Comparison of ENCODE assay signal across 9 cellular contexts in genomic region chr3:117399311-117400068, GRCh38.
A peak's percentile ranks its signal among the peaks of the same experiment; 100 is the strongest.
DNase-seq lines count a peak whose midpoint lies in the region; ATAC-seq and TF ChIP-seq lines count a peak whose summit lies in the region.
"Had no signal": no experiment of that assay in that cellular context is flagged by ENCODE, and none has a peak within 500 bp of the region (broad histone marks: within the 10 kb centered on the region; RNA-seq: fewer than 3 reads in every experiment).

No MANE protein-coding gene starts in this region.

- H3K14ac ChIP-seq in IMR-90 (replicated peaks; ENCODE audit: low read depth, low read length): no peak overlapping the region; the same call in 1 of the 2 replicates

- no peaks in the 10 kb centered on the region for H3K79me1 ChIP-seq in IMR-90 (ENCODE audit: low read depth in 1 of 2, low read length in 2 of 2)

- H2BK15ac ChIP-seq in IMR-90 (ENCODE audit: low read depth, low read length): no peak overlapping the region; the same call in 2 of the 3 replicates

- H3K9me1 ChIP-seq in IMR-90 (ENCODE audit: insufficient read depth, low read length): no peaks in the 10 kb centered on the region

- intact Hi-C loops in IMR-90 (cut with micrococcal nuclease): no loop called here

- no peak overlapping the region for H2BK5ac ChIP-seq in IMR-90 (ENCODE audit: low read depth, low read length, poor library complexity, severe bottlenecking)

- dilution Hi-C loops in IMR-90 (cut with HindIII; ENCODE audit: low sequenced_read_pairs, unreplicated experiment): no loop called here

- no peaks in the 10 kb centered on the region for H3K27me3 ChIP-seq in IMR-90 (ENCODE audit: control insufficient read depth, insufficient read depth, low read length)
- H3K27me3 ChIP-seq in adipocyte (replicated peaks; ENCODE audit: control insufficient read depth, insufficient read depth, low read length): no peaks in the 10 kb centered on the region
- peaks cover 61% of the 10 kb centered on the region for H3K27me3 ChIP-seq in iPS-20b (ENCODE audit: insufficient read depth, low read length)
- H3K27me3 ChIP-seq: right atrium auricular region had no signal

- H3K4me3 ChIP-seq in IMR-90 (ENCODE audit: insufficient read depth, low read depth, low read length): peak overlapping the region; percentile 32
- H3K4me3 ChIP-seq in adipocyte (ENCODE audit: low read length): peak overlapping the region; percentile 73
- peak overlapping the region; percentile 52; the same call in 1 of the 2 replicates for H3K4me3 ChIP-seq in iPS-20b (ENCODE audit: low read length)
- H3K4me3 ChIP-seq: right atrium auricular region had no signal

- H3K9ac ChIP-seq in IMR-90 (ENCODE audit: low read depth, low read length) (no peak overlapping the region; the same call in 1 of the 2 replicates), adipocyte (ENCODE audit: low read length) (peak overlapping the region; percentile 64), iPS-20b (ENCODE audit: low read depth, low read length) (peak overlapping the region; percentile 26; the same call in 1 of the 2 replicates)

- no peaks in the 10 kb centered on the region for H3K9me3 ChIP-seq in IMR-90 (ENCODE audit: control insufficient read depth, insufficient read depth, low read length)
- no peaks in the 10 kb centered on the region for H3K9me3 ChIP-seq in adipocyte (ENCODE audit: control insufficient read depth, low read length)
- no peaks in the 10 kb centered on the region for H3K9me3 ChIP-seq in iPS-20b (ENCODE audit: insufficient read depth, low read depth, low read length)
- H3K9me3 ChIP-seq: right atrium auricular region had no signal

- no peak overlapping the region; the same call in 1 of the 2 replicates for H3K23ac ChIP-seq in IMR-90 (ENCODE audit: low read depth, low read length)

- CTCF ChIA-PET in IMR-90 (lab: Yijun Ruan, JAX): no interaction called here

- H2AFZ ChIP-seq in IMR-90 (replicated peaks; ENCODE audit: low read length, poor library complexity): no peak overlapping the region

- H3K56ac ChIP-seq in IMR-90 (ENCODE audit: extremely low read depth, insufficient read depth, low read length): no peak overlapping the region

- BruUV-seq in IMR-90 (replicated peaks; lab: Mats Ljungman, UMichigan): no TSS peak

- ATAC-seq in IMR-90 (ENCODE audit: low read depth): peak; percentile 100

- H2BK20ac ChIP-seq in IMR-90 (ENCODE audit: low read depth, low read length): no peak overlapping the region

- POLR2A ChIA-PET in IMR-90 (lab: Charles Lee; ENCODE audit: unreplicated experiment): no interaction called here

- H3K4me2 ChIP-seq in IMR-90 (ENCODE audit: low read depth, low read length): peak overlapping the region; percentile 93

- H3K27ac ChIP-seq in IMR-90 (ENCODE audit: insufficient read depth, low read length): peak overlapping the region; percentile 32; the same call in 1 of the 2 replicates
- H3K27ac ChIP-seq in iPS-20b (ENCODE audit: low read length): no peak overlapping the region
- H3K27ac ChIP-seq: right atrium auricular region had no signal

- no peak overlapping the region for H3K18ac ChIP-seq in IMR-90 (ENCODE audit: low read depth, low read length)

- no peak overlapping the region for H4K91ac ChIP-seq in IMR-90 (ENCODE audit: insufficient read depth, low read depth, low read length)

- no peak overlapping the region for H2BK120ac ChIP-seq in IMR-90 (ENCODE audit: low read depth, low read length)

- no peaks in the 10 kb centered on the region for H4K20me1 ChIP-seq in IMR-90 (ENCODE audit: insufficient read depth, low read length)

- in situ Hi-C loops in IMR-90 (cut with MboI; ENCODE audit: low sequenced_read_pairs): loop anchor here (25.0 kb wide), 1 partner anchor 588 kb away; no protein-coding TSS in a partner anchor

- no peak overlapping the region for H2AK5ac ChIP-seq in IMR-90 (ENCODE audit: low read depth, low read length)

- H2AK9ac ChIP-seq in IMR-90 (replicated peaks; ENCODE audit: low read depth, low read length, poor library complexity): no peak overlapping the region

- no peaks in the 10 kb centered on the region for H3K36me3 ChIP-seq in IMR-90 (ENCODE audit: control insufficient read depth, insufficient read depth, low read length)
- no peaks in the 10 kb centered on the region for H3K36me3 ChIP-seq in adipocyte (ENCODE audit: control insufficient read depth, insufficient read depth, low read length, severe bottlenecking)
- no peaks in the 10 kb centered on the region for H3K36me3 ChIP-seq in iPS-20b (ENCODE audit: insufficient read depth, low read depth, low read length)
- H3K36me3 ChIP-seq: right atrium auricular region had no signal

- no peak for TF ChIP-seq POLR2A in IMR-90 (IDR thresholded peaks at IDR 0.05; ENCODE audit: low read depth, low read length)

- H4K8ac ChIP-seq in IMR-90 (ENCODE audit: low read depth in 2 of 2, low read length in 2 of 2): no peak overlapping the region

- no peak overlapping the region; the same call in 1 of the 2 replicates for H4K5ac ChIP-seq in IMR-90 (ENCODE audit: low read depth, low read length)

- no CpG with 5 or more reads among the region's 5 CpGs for WGBS in IMR-90 (ENCODE audit: extremely low coverage in 2 of 2, insufficient read length in 1 of 2), 2 experiments

- peaks cover 3% of the 10 kb centered on the region; the same call in 1 of the 2 replicates for H3K4me1 ChIP-seq in IMR-90 (ENCODE audit: control insufficient read depth, insufficient read depth, low read length)
- H3K4me1 ChIP-seq in adipocyte (ENCODE audit: control insufficient read depth, insufficient read depth, low read length): peaks cover 41% of the 10 kb centered on the region
- H3K4me1 ChIP-seq in iPS-20b (ENCODE audit: insufficient read depth, low read length): peaks cover 53% of the 10 kb centered on the region
- H3K4me1 ChIP-seq: right atrium auricular region had no signal

- no peak for TF ChIP-seq CTCF in IMR-90 (conservative IDR thresholded peaks at IDR 0.05; ENCODE audit: low read depth, low read length)

- TF ChIP-seq RAD21 in IMR-90 (IDR thresholded peaks at IDR 0.05; ENCODE audit: low read length): no peak

- H3K4ac ChIP-seq in IMR-90 (ENCODE audit: low read depth, low read length): no peak overlapping the region

- DNase-seq in IMR-90 (peak; percentile 82), adipocyte (ENCODE audit: low read depth) (peak; percentile 85), stromal cell of bone marrow (ENCODE audit: low read depth) (peak; percentile 51), T1000 (lab: John Stamatoyannopoulos, UW) (no peak), GM19238 (ENCODE audit: insufficient read length, low spot score) (no peak), cerebellar nuclear complex (lab: John Stamatoyannopoulos, UW) (no peak)
- DNase-seq: activated naive CD4-positive, alpha-beta T cell treated with anti-CD3 and anti-CD28 coated beads, Interleukin-2, amount 10 ng/mL, durations not matched to agents 7 days and 5 days had no signal

TF ChIP-seq in IMR-90, 13 proteins besides CTCF, POLR2A, EP300 and RAD21:
- no peak for TF ChIP-seq FOS (IDR thresholded peaks at IDR 0.05; ENCODE audit: low read depth, low read length)
- peak; percentile 47; the same call in 1 of the 2 replicates for TF ChIP-seq CEBPB (IDR thresholded peaks at IDR 0.05; ENCODE audit: low read depth, low read length)
TF ChIP-seq in IMR-90: peak in this region for 1.

Comparison
In these comparisons a context has a peak if more than half of its experiments do, and no peak if none do; other contexts are left out.
1. DNase-seq: peak in IMR-90 (single experiment), adipocyte (single experiment) and stromal cell of bone marrow (single experiment); none in T1000 (single experiment), GM19238 (single experiment) and cerebellar nuclear complex (0 of 2).
2. Peak in every context shown above with its lines, with median percentiles within 50 percentile points of each other: H3K4me3 ChIP-seq.